Comparison of ENCODE assay signal across 10 cellular contexts in the genomic region with DNA sequence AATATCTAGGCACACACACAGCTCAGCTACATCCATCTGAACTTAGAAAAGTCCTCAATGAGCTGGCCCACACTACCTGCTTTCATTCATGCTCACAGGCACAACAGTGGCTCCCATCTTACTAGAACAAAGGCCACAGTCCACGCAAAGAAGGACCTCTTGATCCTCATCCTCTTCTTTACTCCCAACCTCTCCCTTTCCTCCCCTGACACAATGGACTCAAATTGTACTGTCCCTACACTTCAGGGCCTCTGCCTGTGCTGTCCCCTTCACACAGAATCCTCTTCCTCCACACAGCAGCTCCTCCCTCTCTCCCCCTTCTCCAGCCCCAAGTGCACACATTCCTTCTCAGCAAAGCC. TPM values are rescaled to one million over a fixed set of nuclear protein-coding genes. Genes with fewer than 3 reads are reported as not detected.
DNase-seq lines count a peak whose midpoint lies in the region; ATAC-seq, FAIRE-seq and TF ChIP-seq lines count a peak whose summit lies in the region.
"Had no signal": no experiment of that assay in that cellular context is flagged by ENCODE, and none has a peak within 500 bp of the region (broad histone marks: within the 10 kb centered on the region; RNA-seq: fewer than 3 reads in every experiment).

No MANE protein-coding gene starts in this region.

- peak overlapping the region; percentile 65 for H3K27ac ChIP-seq in VCaP

- TF ChIP-seq CTCF in VCaP (conservative IDR thresholded peaks at IDR 0.05): no peak

- H3K27me3 Mint-ChIP-seq in naive thymus-derived CD8-positive, alpha-beta T cell: peaks cover 0 to 8% (median 0%) of the 10 kb centered on the region in 5 donors

- peaks cover 69% of the 10 kb centered on the region for H3K4me1 Mint-ChIP-seq in stimulated activated effector memory CD8-positive, alpha-beta T cell treated with anti-CD3 and anti-CD28 coated beads, Interleukin-12 subunit alpha, Interleukin-12 subunit beta, amount 100 ng/mL, for 72 hours
- H3K4me1 Mint-ChIP-seq in naive thymus-derived CD8-positive, alpha-beta T cell: peaks cover 16 to 63% (median 20%) of the 10 kb centered on the region in 4 donors

- ATAC-seq in left lobe of liver: peak; percentile 17
- ATAC-seq in stimulated activated effector memory CD8-positive, alpha-beta T cell treated with anti-CD3 and anti-CD28 coated beads, Interleukin-12 subunit alpha, Interleukin-12 subunit beta, amount 100 ng/mL, for 72 hours: no peak
- ATAC-seq in naive thymus-derived CD8-positive, alpha-beta T cell: no peak

- no peak for TF ChIP-seq POLR2A in GM12892 (IDR thresholded peaks at IDR 0.05; ENCODE audit: low read depth, low read length)

- H3K27ac Mint-ChIP-seq in stimulated activated effector memory CD8-positive, alpha-beta T cell treated with anti-CD3 and anti-CD28 coated beads, Interleukin-12 subunit alpha, Interleukin-12 subunit beta, amount 100 ng/mL, for 72 hours: peak overlapping the region; percentile 88
- H3K27ac Mint-ChIP-seq in naive thymus-derived CD8-positive, alpha-beta T cell: peak overlapping the region in 4 of 10 donors; percentile 22 to 85 (median 64)

- peaks cover 8% of the 10 kb centered on the region for H3K36me3 Mint-ChIP-seq in stimulated activated effector memory CD8-positive, alpha-beta T cell treated with anti-CD3 and anti-CD28 coated beads, Interleukin-12 subunit alpha, Interleukin-12 subunit beta, amount 100 ng/mL, for 72 hours
- no peaks in the 10 kb centered on the region for H3K36me3 Mint-ChIP-seq in naive thymus-derived CD8-positive, alpha-beta T cell

- POLR2A ChIA-PET in naive thymus-derived CD8-positive, alpha-beta T cell (lab: Charles Lee): no interaction called here

- peak overlapping the region; percentile 37 for H3K4me3 Mint-ChIP-seq in stimulated activated effector memory CD8-positive, alpha-beta T cell treated with anti-CD3 and anti-CD28 coated beads, Interleukin-12 subunit alpha, Interleukin-12 subunit beta, amount 100 ng/mL, for 72 hours
- peak overlapping the region in 1 of 10 donors; percentile 1 for H3K4me3 Mint-ChIP-seq in naive thymus-derived CD8-positive, alpha-beta T cell

- FAIRE-seq in GM12892 (lab: Jason Lieb, UNC) (peak; percentile 69), frontal cortex (lab: Jason Lieb, UNC) (no peak)

- H3K9me3 Mint-ChIP-seq in stimulated activated effector memory CD8-positive, alpha-beta T cell treated with anti-CD3 and anti-CD28 coated beads, Interleukin-12 subunit alpha, Interleukin-12 subunit beta, amount 100 ng/mL, for 72 hours: no peaks in the 10 kb centered on the region
- H3K9me3 Mint-ChIP-seq in naive thymus-derived CD8-positive, alpha-beta T cell: no peaks in the 10 kb centered on the region

- DNase-seq in GM12892 (ENCODE audit: insufficient read length): no peak
- no peak for DNase-seq in left lobe of liver (ENCODE audit: low spot score)
- DNase-seq in stimulated activated effector memory CD8-positive, alpha-beta T cell treated with anti-CD3 and anti-CD28 coated beads, Interleukin-12 subunit alpha, Interleukin-12 subunit beta, amount 100 ng/mL, for 72 hours (ENCODE audit: low spot score in 2 of 2): no peak
- DNase-seq in frontal cortex (ENCODE audit: low spot score in 2 of 2): no peak
- no peak for DNase-seq in activated T-cell treated with anti-CD3 and anti-CD28 coated beads for 4 hours
- DNase-seq in naive thymus-derived CD8-positive, alpha-beta T cell: no peak
- DNase-seq: DMS53, NCI-H1048, NCI-H524 treated with DMSO at 0.1 percent for 48 hours had no signal

RNA-seq across cellular contexts. Expression of a gene that starts 12.7 kb away (rescaled TPM):
- polyA plus RNA-seq in GM12892 (2012; ENCODE audit: missing spikeins): 20.8 TPM
- total RNA-seq in left lobe of liver (48.7 TPM), frontal cortex (2.9 TPM)
- total RNA-seq in naive thymus-derived CD8-positive, alpha-beta T cell: under 1 TPM in 1 of 2 experiments, not detected in 1; 0.99 TPM
- polyA plus RNA-seq in naive thymus-derived CD8-positive, alpha-beta T cell: 1 to 10 TPM in 1 of 3 donors, under 1 TPM in 1, not detected in 1; 0.99 to 1.8 TPM

Comparison
In these comparisons a context has a peak if more than half of its experiments do, and no peak if none do; other contexts are left out.
1. RNA of a gene that starts 12.7 kb away (total RNA-seq): 48.7 TPM in left lobe of liver (single experiment); 2.9 TPM in frontal cortex (single experiment) and 0.99 TPM in naive thymus-derived CD8-positive, alpha-beta T cell; every median in the first group is over 10 times any median in the second.